Comparison of ENCODE assay signal across 2 cellular contexts in the genomic region with DNA sequence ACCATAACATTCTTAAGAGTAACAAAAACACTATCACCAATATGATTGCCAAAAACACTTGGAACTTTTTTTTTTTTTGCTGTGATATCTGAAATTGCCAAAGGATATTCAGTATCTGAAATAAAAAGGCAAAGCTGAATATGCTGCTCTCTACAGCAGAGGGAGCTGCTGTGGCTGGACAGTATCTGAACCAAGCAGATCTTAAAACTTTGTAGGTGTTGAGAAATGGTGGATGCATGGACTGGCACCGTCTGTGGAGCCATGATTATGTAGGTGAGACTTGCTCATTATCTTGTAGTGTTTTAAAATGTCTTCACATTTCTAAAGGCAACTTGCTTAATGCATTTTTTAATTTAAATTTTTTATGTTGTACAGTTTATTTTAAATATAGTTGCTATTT.
TF ChIP-seq lines count a peak whose summit lies in the region.

No MANE protein-coding gene starts in this region.

TF ChIP-seq in HepG2, 621 proteins besides CTCF, POLR2A, EP300 and RAD21:
- TF ChIP-seq, protein P1, sequence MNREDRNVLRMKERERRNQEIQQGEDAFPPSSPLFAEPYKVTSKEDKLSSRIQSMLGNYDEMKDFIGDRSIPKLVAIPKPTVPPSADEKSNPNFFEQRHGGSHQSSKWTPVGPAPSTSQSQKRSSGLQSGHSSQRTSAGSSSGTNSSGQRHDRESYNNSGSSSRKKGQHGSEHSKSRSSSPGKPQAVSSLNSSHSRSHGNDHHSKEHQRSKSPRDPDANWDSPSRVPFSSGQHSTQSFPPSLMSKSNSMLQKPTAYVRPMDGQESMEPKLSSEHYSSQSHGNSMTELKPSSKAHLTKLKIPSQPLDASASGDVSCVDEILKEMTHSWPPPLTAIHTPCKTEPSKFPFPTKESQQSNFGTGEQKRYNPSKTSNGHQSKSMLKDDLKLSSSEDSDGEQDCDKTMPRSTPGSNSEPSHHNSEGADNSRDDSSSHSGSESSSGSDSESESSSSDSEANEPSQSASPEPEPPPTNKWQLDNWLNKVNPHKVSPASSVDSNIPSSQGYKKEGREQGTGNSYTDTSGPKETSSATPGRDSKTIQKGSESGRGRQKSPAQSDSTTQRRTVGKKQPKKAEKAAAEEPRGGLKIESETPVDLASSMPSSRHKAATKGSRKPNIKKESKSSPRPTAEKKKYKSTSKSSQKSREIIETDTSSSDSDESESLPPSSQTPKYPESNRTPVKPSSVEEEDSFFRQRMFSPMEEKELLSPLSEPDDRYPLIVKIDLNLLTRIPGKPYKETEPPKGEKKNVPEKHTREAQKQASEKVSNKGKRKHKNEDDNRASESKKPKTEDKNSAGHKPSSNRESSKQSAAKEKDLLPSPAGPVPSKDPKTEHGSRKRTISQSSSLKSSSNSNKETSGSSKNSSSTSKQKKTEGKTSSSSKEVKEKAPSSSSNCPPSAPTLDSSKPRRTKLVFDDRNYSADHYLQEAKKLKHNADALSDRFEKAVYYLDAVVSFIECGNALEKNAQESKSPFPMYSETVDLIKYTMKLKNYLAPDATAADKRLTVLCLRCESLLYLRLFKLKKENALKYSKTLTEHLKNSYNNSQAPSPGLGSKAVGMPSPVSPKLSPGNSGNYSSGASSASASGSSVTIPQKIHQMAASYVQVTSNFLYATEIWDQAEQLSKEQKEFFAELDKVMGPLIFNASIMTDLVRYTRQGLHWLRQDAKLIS (CRISPR knock-in tag; IDR thresholded peaks at IDR 0.05): no peak
- TF ChIP-seq SMC3 (IDR thresholded peaks at IDR 0.05; ENCODE audit: low read length) (peak; percentile 34; the same call in 1 of the 2 replicates), STAG1 (CRISPR knock-in tag; IDR thresholded peaks at IDR 0.05) (peak; percentile 38)

TF ChIP-seq in endothelial cell of umbilical vein, 7 proteins besides CTCF, POLR2A, EP300 and RAD21:
- TF ChIP-seq EZH2 (IDR thresholded peaks at IDR 0.05; ENCODE audit: borderline replicate concordance, low read depth, low read length, severe bottlenecking) (no peak), GATA2 (IDR thresholded peaks at IDR 0.05; ENCODE audit: insufficient read depth, insufficient read length, low read depth, low read length) (no peak), FOS (IDR thresholded peaks at IDR 0.05; ENCODE audit: borderline replicate concordance, insufficient read depth, low read length) (no peak), JUN (IDR thresholded peaks at IDR 0.05; ENCODE audit: borderline replicate concordance, insufficient read depth, insufficient read length, low read depth) (no peak), POLR2AphosphoS5 (IDR thresholded peaks at IDR 0.05; ENCODE audit: insufficient read depth, low read depth, low read length) (no peak), MYC (IDR thresholded peaks at IDR 0.05; ENCODE audit: low read depth, low read length) (no peak)
- TF ChIP-seq, protein P2, sequence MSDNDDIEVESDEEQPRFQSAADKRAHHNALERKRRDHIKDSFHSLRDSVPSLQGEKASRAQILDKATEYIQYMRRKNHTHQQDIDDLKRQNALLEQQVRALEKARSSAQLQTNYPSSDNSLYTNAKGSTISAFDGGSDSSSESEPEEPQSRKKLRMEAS (IDR thresholded peaks at IDR 0.05; ENCODE audit: insufficient read depth, insufficient read length): no peak
TF ChIP-seq in endothelial cell of umbilical vein: peak in this region for 0.
